30 cellular contexts compared by ENCODE assay signal in the genomic region with DNA sequence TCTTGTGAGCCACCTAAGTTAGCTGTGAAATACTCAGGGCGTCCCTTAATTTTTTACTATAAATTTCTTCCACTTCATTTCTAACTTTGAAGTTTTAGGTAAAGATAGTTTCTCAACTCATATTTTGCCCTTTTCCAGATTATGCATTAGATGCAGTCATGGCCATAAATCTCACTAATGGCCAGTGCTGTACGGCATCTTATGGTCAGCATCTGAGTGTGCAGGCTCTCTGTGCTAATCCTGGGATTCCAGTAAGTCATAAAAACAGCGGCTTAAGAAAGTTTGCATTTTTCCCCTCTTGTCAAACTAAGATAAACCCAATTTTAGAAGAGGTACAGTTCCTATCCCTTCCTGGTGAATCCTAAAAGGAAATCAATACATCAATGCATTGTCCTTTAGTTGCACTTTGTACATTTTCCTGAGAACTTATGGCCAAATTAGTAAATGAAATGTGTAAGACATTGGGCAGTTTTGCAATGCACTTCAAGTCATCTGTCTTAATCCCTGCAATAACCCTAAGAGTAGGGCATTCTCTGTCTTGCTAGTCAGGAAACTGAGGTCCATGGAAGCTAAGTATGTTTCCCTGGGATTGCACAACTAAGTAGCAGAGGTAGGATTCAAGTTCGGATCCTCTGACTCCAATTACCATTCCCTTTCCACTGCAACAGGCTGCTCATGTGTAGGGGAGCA.
"Had no signal": no experiment of that assay in that cellular context is flagged by ENCODE, and none has a peak within 500 bp of the region (broad histone marks: within the 10 kb centered on the region; RNA-seq: fewer than 3 reads in every experiment).

No MANE protein-coding gene starts in this region.

- FAIRE-seq: bronchial epithelial cell, urothelium cell line had no signal

- H3K9me3 ChIP-seq: lower lobe of right lung, neutrophil, pancreas, suprapubic skin, tibial nerve had no signal

- H3K4me3 ChIP-seq: coronary artery, lower lobe of right lung, pancreas, skin epidermis, suprapubic skin, tibial nerve had no signal

- ATAC-seq: activated T-helper 17 cell treated with anti-CD3 and anti-CD28 coated beads, Interleukin-2, amount 50 U/mL, for 72 hours; left lobe of liver; lower lobe of right lung; naive thymus-derived CD8-positive, alpha-beta T cell; pancreas; stimulated activated effector memory CD8-positive, alpha-beta T cell treated with anti-CD3 and anti-CD28 coated beads, Interleukin-12 subunit alpha, Interleukin-12 subunit beta, amount 100 ng/mL, for 72 hours; stimulated activated naive CD8-positive, alpha-beta T cell treated with anti-CD3 and anti-CD28 coated beads, Interleukin-15, amount 100 ng/mL, for 72 hours; T-cell had no signal

- H3K36me3 ChIP-seq: lower lobe of right lung, neutrophil, pancreas, suprapubic skin, tibial nerve had no signal

- H3K27ac Mint-ChIP-seq: activated T-helper 17 cell treated with anti-CD3 and anti-CD28 coated beads, Interleukin-2, amount 50 U/mL, for 72 hours; endodermal cell; immature natural killer cell; naive thymus-derived CD8-positive, alpha-beta T cell; stimulated activated effector memory CD8-positive, alpha-beta T cell treated with anti-CD3 and anti-CD28 coated beads, Interleukin-12 subunit alpha, Interleukin-12 subunit beta, amount 100 ng/mL, for 72 hours; stimulated activated naive CD8-positive, alpha-beta T cell treated with anti-CD3 and anti-CD28 coated beads, Interleukin-15, amount 100 ng/mL, for 72 hours; T-cell; T-helper 2 cell treated with Interferon-gamma antibody and Interleukin-4, amounts not matched to agents 5 μg/mL and 100 μg/mL, for 36 hours had no signal

- H3K4me3 Mint-ChIP-seq: activated naive CD8-positive, alpha-beta T cell; activated T-helper 17 cell treated with anti-CD3 and anti-CD28 coated beads, Interleukin-2, amount 50 U/mL, for 72 hours; endodermal cell; immature natural killer cell; mesothelial cell of epicardium; naive thymus-derived CD8-positive, alpha-beta T cell; stimulated activated effector memory CD8-positive, alpha-beta T cell treated with anti-CD3 and anti-CD28 coated beads, Interleukin-12 subunit alpha, Interleukin-12 subunit beta, amount 100 ng/mL, for 72 hours; stimulated activated naive CD8-positive, alpha-beta T cell treated with anti-CD3 and anti-CD28 coated beads, Interleukin-15, amount 100 ng/mL, for 72 hours; T-cell; T-helper 2 cell treated with Interferon-gamma antibody and Interleukin-4, amounts not matched to agents 5 μg/mL and 100 μg/mL, for 36 hours had no signal

- H3K36me3 Mint-ChIP-seq: activated naive CD8-positive, alpha-beta T cell; stimulated activated effector memory CD8-positive, alpha-beta T cell treated with anti-CD3 and anti-CD28 coated beads, Interleukin-12 subunit alpha, Interleukin-12 subunit beta, amount 100 ng/mL, for 72 hours; T-cell had no signal

- H3K9me3 Mint-ChIP-seq: activated T-helper 17 cell treated with anti-CD3 and anti-CD28 coated beads, Interleukin-2, amount 50 U/mL, for 72 hours; endodermal cell; mesothelial cell of epicardium; naive thymus-derived CD8-positive, alpha-beta T cell; T-cell; T-helper 2 cell treated with Interferon-gamma antibody and Interleukin-4, amounts not matched to agents 5 μg/mL and 100 μg/mL, for 36 hours had no signal

- DNase-seq: activated CD4-positive, alpha-beta T cell treated with anti-CD3 and anti-CD28 coated beads for 1 hour; activated CD4-positive, alpha-beta T cell treated with anti-CD3 and anti-CD28 coated beads, Interleukin-2, amount 50 U/mL, for 1 hour; activated naive CD4-positive, alpha-beta T cell; activated T-cell treated with anti-CD3 and anti-CD28 coated beads, Interleukin-2, amount 50 U/mL, for 1 hour; amniotic stem cell; cerebellar nuclear complex; endodermal cell; foreskin melanocyte; immature natural killer cell; lower lobe of right lung; naive thymus-derived CD8-positive, alpha-beta T cell; pancreas; right cardiac atrium; stimulated activated CD4-positive, alpha-beta T cell treated with anti-CD3 and anti-CD28 coated beads, Interleukin-2, amount 100 ng/mL, for 24 hours; stimulated activated naive CD8-positive, alpha-beta T cell treated with anti-CD3 and anti-CD28 coated beads, Interleukin-15, amount 100 ng/mL, for 72 hours; T-cell had no signal

- H3K27ac ChIP-seq: lower lobe of right lung, neutrophil, pancreas, skin epidermis, suprapubic skin, tibial nerve, VCaP had no signal

- H3K27me3 ChIP-seq: neutrophil, pancreas, suprapubic skin, tibial nerve had no signal
